Comparison of ENCODE assay signal across 2 cellular contexts in the genomic region with DNA sequence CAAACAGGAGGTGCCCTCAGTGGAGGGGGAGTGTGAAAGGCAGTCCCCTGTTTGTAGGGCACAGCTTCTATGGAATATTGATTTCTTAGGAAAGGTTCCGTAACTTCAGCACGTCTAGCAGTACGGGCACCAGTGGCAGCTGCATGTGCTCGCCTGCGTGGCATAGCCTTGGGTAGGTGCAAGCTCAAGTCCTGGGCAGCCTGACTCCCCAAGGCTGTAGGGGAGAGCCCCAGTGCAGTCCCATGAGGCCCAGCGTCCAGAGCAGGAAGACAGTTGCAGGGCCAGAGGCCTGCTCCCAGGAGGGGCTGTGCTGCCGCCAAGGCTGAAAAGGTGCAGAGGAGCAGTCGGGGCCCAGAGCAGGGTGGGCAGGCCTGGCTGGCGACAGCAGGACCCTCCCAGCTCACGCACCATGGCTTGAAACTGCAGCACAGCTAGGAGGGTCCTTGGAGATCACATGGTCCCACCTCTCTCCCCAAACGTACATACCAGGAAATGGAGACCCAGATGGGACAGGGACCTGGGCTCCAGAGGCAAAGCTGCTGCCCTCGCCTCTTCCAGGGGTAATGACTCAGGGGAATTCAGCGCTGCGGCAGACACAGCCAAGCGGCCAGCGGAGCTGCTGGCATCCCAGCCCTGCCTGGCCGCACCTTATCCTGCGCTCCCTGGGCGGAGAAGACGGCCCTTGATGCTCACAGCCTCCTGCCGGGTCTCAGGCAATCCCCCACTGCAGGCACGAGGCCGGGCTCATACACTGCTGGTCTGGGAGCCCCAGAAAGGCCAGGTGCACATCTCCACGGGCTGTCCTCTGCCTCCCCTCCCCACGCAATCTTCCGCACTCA.
TF ChIP-seq lines count a peak whose summit lies in the region.

No MANE protein-coding gene starts in this region.

TF ChIP-seq in SK-N-SH, 30 proteins besides CTCF, POLR2A, EP300 and RAD21:
- no peak for TF ChIP-seq RCOR1 (IDR thresholded peaks at IDR 0.05; ENCODE audit: low read length)
TF ChIP-seq in SK-N-SH: peak in this region for 0.

TF ChIP-seq in SK-N-SH treated with all-trans-retinoic acid at 6 μM for 48 hours, 23 proteins besides CTCF, POLR2A, EP300 and RAD21:
- no peak for TF ChIP-seq ESRRG (CRISPR knock-in tag; IDR thresholded peaks at IDR 0.05)
- TF ChIP-seq ZNF8 (CRISPR knock-in tag; IDR thresholded peaks at IDR 0.05) = no peak
- no peak for TF ChIP-seq ARNTL (CRISPR knock-in tag; IDR thresholded peaks at IDR 0.05; ENCODE audit: borderline replicate concordance, low read depth)
- no peak for TF ChIP-seq BACH2 (CRISPR knock-in tag; IDR thresholded peaks at IDR 0.05; ENCODE audit: borderline replicate concordance)
- TF ChIP-seq, protein P1, sequence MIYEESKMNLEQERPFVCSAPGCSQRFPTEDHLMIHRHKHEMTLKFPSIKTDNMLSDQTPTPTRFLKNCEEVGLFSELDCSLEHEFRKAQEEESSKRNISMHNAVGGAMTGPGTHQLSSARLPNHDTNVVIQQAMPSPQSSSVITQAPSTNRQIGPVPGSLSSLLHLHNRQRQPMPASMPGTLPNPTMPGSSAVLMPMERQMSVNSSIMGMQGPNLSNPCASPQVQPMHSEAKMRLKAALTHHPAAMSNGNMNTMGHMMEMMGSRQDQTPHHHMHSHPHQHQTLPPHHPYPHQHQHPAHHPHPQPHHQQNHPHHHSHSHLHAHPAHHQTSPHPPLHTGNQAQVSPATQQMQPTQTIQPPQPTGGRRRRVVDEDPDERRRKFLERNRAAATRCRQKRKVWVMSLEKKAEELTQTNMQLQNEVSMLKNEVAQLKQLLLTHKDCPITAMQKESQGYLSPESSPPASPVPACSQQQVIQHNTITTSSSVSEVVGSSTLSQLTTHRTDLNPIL (CRISPR knock-in tag; IDR thresholded peaks at IDR 0.05; ENCODE audit: low read depth) = no peak
- no peak for TF ChIP-seq CSDC2 (CRISPR knock-in tag; IDR thresholded peaks at IDR 0.05)
- no peak for TF ChIP-seq SNAI2 (CRISPR knock-in tag; IDR thresholded peaks at IDR 0.05)
- TF ChIP-seq ZNF70 (CRISPR knock-in tag; IDR thresholded peaks at IDR 0.05) = no peak
- TF ChIP-seq ZFP30 (CRISPR knock-in tag; IDR thresholded peaks at IDR 0.05) = no peak
- TF ChIP-seq, protein P2, sequence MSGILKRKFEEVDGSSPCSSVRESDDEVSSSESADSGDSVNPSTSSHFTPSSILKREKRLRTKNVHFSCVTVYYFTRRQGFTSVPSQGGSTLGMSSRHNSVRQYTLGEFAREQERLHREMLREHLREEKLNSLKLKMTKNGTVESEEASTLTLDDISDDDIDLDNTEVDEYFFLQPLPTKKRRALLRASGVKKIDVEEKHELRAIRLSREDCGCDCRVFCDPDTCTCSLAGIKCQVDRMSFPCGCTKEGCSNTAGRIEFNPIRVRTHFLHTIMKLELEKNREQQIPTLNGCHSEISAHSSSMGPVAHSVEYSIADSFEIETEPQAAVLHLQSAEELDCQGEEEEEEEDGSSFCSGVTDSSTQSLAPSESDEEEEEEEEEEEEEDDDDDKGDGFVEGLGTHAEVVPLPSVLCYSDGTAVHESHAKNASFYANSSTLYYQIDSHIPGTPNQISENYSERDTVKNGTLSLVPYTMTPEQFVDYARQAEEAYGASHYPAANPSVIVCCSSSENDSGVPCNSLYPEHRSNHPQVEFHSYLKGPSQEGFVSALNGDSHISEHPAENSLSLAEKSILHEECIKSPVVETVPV (CRISPR knock-in tag; IDR thresholded peaks at IDR 0.05) = no peak
- no peak for TF ChIP-seq OSR1 (CRISPR knock-in tag; IDR thresholded peaks at IDR 0.05)
- TF ChIP-seq PPARA (CRISPR knock-in tag; IDR thresholded peaks at IDR 0.05; ENCODE audit: borderline replicate concordance) = no peak
- TF ChIP-seq, protein P3, sequence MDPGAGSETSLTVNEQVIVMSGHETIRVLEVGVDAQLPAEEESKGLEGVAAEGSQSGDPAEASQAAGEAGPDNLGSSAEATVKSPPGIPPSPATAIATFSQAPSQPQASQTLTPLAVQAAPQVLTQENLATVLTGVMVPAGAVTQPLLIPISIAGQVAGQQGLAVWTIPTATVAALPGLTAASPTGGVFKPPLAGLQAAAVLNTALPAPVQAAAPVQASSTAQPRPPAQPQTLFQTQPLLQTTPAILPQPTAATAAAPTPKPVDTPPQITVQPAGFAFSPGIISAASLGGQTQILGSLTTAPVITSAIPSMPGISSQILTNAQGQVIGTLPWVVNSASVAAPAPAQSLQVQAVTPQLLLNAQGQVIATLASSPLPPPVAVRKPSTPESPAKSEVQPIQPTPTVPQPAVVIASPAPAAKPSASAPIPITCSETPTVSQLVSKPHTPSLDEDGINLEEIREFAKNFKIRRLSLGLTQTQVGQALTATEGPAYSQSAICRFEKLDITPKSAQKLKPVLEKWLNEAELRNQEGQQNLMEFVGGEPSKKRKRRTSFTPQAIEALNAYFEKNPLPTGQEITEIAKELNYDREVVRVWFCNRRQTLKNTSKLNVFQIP (CRISPR knock-in tag; IDR thresholded peaks at IDR 0.05; ENCODE audit: borderline replicate concordance, low read depth) = no peak
- no peak for TF ChIP-seq ISL1 (CRISPR knock-in tag; IDR thresholded peaks at IDR 0.05)
- TF ChIP-seq, protein P4, sequence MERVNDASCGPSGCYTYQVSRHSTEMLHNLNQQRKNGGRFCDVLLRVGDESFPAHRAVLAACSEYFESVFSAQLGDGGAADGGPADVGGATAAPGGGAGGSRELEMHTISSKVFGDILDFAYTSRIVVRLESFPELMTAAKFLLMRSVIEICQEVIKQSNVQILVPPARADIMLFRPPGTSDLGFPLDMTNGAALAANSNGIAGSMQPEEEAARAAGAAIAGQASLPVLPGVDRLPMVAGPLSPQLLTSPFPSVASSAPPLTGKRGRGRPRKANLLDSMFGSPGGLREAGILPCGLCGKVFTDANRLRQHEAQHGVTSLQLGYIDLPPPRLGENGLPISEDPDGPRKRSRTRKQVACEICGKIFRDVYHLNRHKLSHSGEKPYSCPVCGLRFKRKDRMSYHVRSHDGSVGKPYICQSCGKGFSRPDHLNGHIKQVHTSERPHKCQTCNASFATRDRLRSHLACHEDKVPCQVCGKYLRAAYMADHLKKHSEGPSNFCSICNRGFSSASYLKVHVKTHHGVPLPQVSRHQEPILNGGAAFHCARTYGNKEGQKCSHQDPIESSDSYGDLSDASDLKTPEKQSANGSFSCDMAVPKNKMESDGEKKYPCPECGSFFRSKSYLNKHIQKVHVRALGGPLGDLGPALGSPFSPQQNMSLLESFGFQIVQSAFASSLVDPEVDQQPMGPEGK (CRISPR knock-in tag; IDR thresholded peaks at IDR 0.05; ENCODE audit: borderline replicate concordance) = no peak
- TF ChIP-seq RARB (CRISPR knock-in tag; IDR thresholded peaks at IDR 0.05) = no peak
- no peak for TF ChIP-seq TOX (CRISPR knock-in tag; IDR thresholded peaks at IDR 0.05; ENCODE audit: borderline replicate concordance)
